ENCODE assay signal across 8 cellular contexts in genomic region chr17:42421479-42422332, GRCh38. TPM values are rescaled to one million over a fixed set of nuclear protein-coding genes. Genes with fewer than 3 reads are reported as not detected.
DNase-seq lines count a peak whose midpoint lies in the region; ATAC-seq and TF ChIP-seq lines count a peak whose summit lies in the region.

No MANE protein-coding gene starts in this region.

- dilution Hi-C loops in mammary epithelial cell (cut with HindIII; ENCODE audit: low sequenced_read_pairs), result loop anchor here (5.0 kb wide), 2 partner anchors 84 to 101 kb away; no protein-coding TSS in a partner anchor

- H3K36me3 ChIP-seq in mammary epithelial cell (ENCODE audit: insufficient read depth, low read length) (peaks cover 12% of the 10 kb centered on the region), kidney epithelial cell (ENCODE audit: control insufficient read depth, insufficient read depth, low read length) (peaks cover under 1% of the 10 kb centered on the region)

- H3K4me1 ChIP-seq in mammary epithelial cell (ENCODE audit: insufficient read depth, low read length), result peaks cover 19% of the 10 kb centered on the region

- H3K79me2 ChIP-seq in mammary epithelial cell (ENCODE audit: insufficient read depth, low read length), result peaks cover 70% of the 10 kb centered on the region

- no peaks in the 10 kb centered on the region for H3K9me3 ChIP-seq in mammary epithelial cell (replicated peaks; ENCODE audit: insufficient read depth, low read length)

- DNase-seq in stimulated activated CD4-positive, alpha-beta T cell treated with anti-CD3 and anti-CD28 coated beads, Interleukin-2, amount 100 ng/mL, for 4 hours (ENCODE audit: low read depth), result peak; percentile 16
- no peak for DNase-seq in stimulated activated CD4-positive, alpha-beta T cell treated with anti-CD3 and anti-CD28 coated beads, Interleukin-1b, Interleukin-23, amount 100 ng/mL, for 48 hours
- DNase-seq in mammary epithelial cell (peak; percentile 54), kidney epithelial cell (ENCODE audit: low read depth) (no peak), DMS53 (lab: John Stamatoyannopoulos, UW) (no peak), activated gamma-delta T cell treated with Interleukin-2 at 50 U/mL for 16 hours (no peak)
- peak; percentile 19 for DNase-seq in stimulated activated naive CD8-positive, alpha-beta T cell treated with anti-CD3 and anti-CD28 coated beads, Interleukin-15, Interleukin-2, amounts not matched to agents 100 U/mL and 50 U/mL, for 24 hours

- no peak for ATAC-seq in stimulated activated naive CD8-positive, alpha-beta T cell treated with anti-CD3 and anti-CD28 coated beads, Interleukin-15, Interleukin-2, amounts not matched to agents 100 U/mL and 50 U/mL, for 24 hours
- no peak for ATAC-seq in HG03354 (IDR thresholded peaks at IDR 0.05; ENCODE audit: poor library complexity, severe bottlenecking, unreplicated experiment)

- H3K4me3 ChIP-seq in mammary epithelial cell (replicated peaks in 1 of 3; ENCODE audit: insufficient read depth in 1 of 3, low read depth in 2 of 3, low read length in 3 of 3) (peak overlapping the region; percentile 76 to 92 (median 90)), kidney epithelial cell (ENCODE audit: low read depth, low read length) (peak overlapping the region; percentile 79)

- peak overlapping the region; percentile 69 for H3K27ac ChIP-seq in mammary epithelial cell (ENCODE audit: insufficient read depth, low read depth, low read length)

- peak overlapping the region; percentile 26 for H2AFZ ChIP-seq in mammary epithelial cell (ENCODE audit: low read depth, low read length)

- H3K27me3 ChIP-seq in mammary epithelial cell (ENCODE audit: insufficient read depth, low read length) (no peaks in the 10 kb centered on the region), kidney epithelial cell (ENCODE audit: control insufficient read depth, insufficient read depth, low read length) (no peaks in the 10 kb centered on the region)

- peak overlapping the region; percentile 79 for H3K4me2 ChIP-seq in mammary epithelial cell (ENCODE audit: insufficient read depth, low read depth, low read length)

- CTCF ChIA-PET in mammary epithelial cell (lab: Charles Lee; ENCODE audit: low non-redundant PET), result no interaction called here

- peak overlapping the region; percentile 64 for H3K9ac ChIP-seq in mammary epithelial cell (ENCODE audit: insufficient read depth, low read length)

- BruUV-seq in mammary epithelial cell (replicated peaks; lab: Mats Ljungman, UMichigan), result TSS peak; percentile 22

- 1% methylated on average over 12 of the region's 61 CpGs for WGBS in mammary epithelial cell (ENCODE audit: low coverage, missing lambda C conversion rate)

- intact Hi-C loops in mammary epithelial cell (cut with micrococcal nuclease), result loop anchor here (5.0 kb wide), 1 partner anchor 454 kb away; the partner anchor contains the start of gene CNP

- H4K20me1 ChIP-seq in mammary epithelial cell (ENCODE audit: insufficient read depth, low read length), result no peaks in the 10 kb centered on the region

- in situ Hi-C loops in mammary epithelial cell (cut with MboI; ENCODE audit: low sequenced_read_pairs in 2 of 2), result no loop called here

- no peak for TF ChIP-seq CTCF in mammary epithelial cell (conservative IDR thresholded peaks at IDR 0.05 in 1 of 2, IDR thresholded peaks at IDR 0.05 in 1 of 2; ENCODE audit: extremely low read depth in 1 of 2, insufficient read depth in 1 of 2, low read depth in 1 of 2, low read length in 2 of 2)
- TF ChIP-seq CTCF in kidney epithelial cell (IDR thresholded peaks at IDR 0.05; ENCODE audit: insufficient read depth, low read length, poor library complexity, severe bottlenecking), result no peak

RNA-seq across cellular contexts. Expression of gene CAVIN1, which starts 1.4 kb away (rescaled TPM):
- total RNA-seq in mammary epithelial cell (100 to 1,000 TPM; 354 to 592 TPM), kidney epithelial cell (58.5 and 70.2 TPM in 2 replicates)
- polyA plus RNA-seq in mammary epithelial cell, result 249 TPM
- 304 TPM for polyA minus RNA-seq in mammary epithelial cell

RNA-seq across cellular contexts. Expression of gene STAT3, which starts 33.5 kb away (rescaled TPM):
- total RNA-seq in mammary epithelial cell, result 100 to 1,000 TPM in 1 of 2 donors, 10 to 100 TPM in 1; 94.3 to 191 TPM
- polyA plus RNA-seq in mammary epithelial cell, result 51.3 TPM
- 115 TPM for polyA minus RNA-seq in mammary epithelial cell
- total RNA-seq in kidney epithelial cell, result 74.9 and 80.8 TPM in 2 replicates

RNA-seq across cellular contexts. Expression of gene ATP6V0A1, which starts 37.0 kb away (rescaled TPM):
- total RNA-seq in mammary epithelial cell (100 to 1,000 TPM in 1 of 2 donors, 10 to 100 TPM in 1; 57.0 to 102 TPM), kidney epithelial cell (43.9 and 46.4 TPM in 2 replicates)
- 31.5 TPM for polyA plus RNA-seq in mammary epithelial cell
- 149 TPM for polyA minus RNA-seq in mammary epithelial cell

Comparison
In these comparisons a context has a peak if more than half of its experiments do, and no peak if none do; other contexts are left out.
1. DNase-seq: peak in stimulated activated CD4-positive, alpha-beta T cell treated with anti-CD3 and anti-CD28 coated beads, Interleukin-2, amount 100 ng/mL, for 4 hours (single experiment), mammary epithelial cell (single experiment) and stimulated activated naive CD8-positive, alpha-beta T cell treated with anti-CD3 and anti-CD28 coated beads, Interleukin-15, Interleukin-2, amounts not matched to agents 100 U/mL and 50 U/mL, for 24 hours (single experiment); none in stimulated activated CD4-positive, alpha-beta T cell treated with anti-CD3 and anti-CD28 coated beads, Interleukin-1b, Interleukin-23, amount 100 ng/mL, for 48 hours (single experiment), kidney epithelial cell (single experiment), DMS53 (single experiment) and activated gamma-delta T cell treated with Interleukin-2 at 50 U/mL for 16 hours (single experiment).